Comparison of ENCODE assay signal across 8 cellular contexts in the genomic region with DNA sequence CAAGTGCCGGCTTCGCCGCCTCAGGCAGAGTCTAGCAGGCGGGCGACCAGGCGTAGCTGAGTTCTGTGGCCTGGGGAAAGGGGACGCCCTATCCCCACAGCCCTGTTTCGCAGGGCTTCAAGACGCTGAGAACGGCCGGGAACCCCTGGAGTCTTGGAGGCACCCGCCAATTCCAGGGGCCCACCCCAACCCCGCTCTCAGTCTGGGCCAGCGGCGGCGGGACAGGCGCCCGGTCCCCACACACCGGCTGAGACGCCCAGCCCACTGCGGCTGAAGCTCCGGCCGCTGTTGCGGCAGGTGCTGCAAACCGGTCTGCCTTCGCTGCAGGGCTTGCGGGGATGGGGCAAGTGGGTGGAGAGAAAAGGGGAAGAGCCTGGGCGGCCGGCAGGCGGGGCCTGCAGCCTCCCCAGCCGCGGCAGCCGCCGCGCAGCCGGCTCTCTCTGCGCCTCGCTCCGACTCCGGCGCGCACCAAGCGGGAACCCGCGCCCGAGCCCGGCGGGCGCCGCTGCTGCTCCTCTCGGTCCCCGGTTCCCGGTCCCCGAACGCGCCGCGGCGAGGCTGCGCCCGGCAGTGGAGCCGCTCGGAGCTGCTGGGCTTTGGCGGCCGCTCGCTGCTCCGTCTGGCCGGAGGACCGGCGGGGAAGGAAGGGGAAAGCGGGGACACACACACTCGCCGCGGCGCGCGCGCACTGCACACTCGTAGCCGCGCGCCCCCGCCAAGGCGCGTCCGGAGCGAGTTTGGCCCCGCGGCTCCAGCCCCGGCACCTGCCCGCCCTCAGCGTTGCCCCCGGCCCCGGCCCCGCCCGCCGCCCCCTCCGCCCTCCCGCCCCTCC. TPM values are rescaled to one million over a fixed set of nuclear protein-coding genes. Genes with fewer than 3 reads are reported as not detected.
DNase-seq lines count a peak whose midpoint lies in the region; ATAC-seq, FAIRE-seq and TF ChIP-seq lines count a peak whose summit lies in the region.

A gene with protein sequence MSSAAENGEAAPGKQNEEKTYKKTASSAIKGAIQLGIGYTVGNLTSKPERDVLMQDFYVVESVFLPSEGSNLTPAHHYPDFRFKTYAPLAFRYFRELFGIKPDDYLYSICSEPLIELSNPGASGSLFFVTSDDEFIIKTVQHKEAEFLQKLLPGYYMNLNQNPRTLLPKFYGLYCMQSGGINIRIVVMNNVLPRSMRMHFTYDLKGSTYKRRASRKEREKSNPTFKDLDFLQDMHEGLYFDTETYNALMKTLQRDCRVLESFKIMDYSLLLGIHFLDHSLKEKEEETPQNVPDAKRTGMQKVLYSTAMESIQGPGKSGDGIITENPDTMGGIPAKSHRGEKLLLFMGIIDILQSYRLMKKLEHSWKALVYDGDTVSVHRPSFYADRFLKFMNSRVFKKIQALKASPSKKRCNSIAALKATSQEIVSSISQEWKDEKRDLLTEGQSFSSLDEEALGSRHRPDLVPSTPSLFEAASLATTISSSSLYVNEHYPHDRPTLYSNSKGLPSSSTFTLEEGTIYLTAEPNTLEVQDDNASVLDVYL (plus strand): TSS at position 437 of the 832 bp plus-strand sequence. CDS start 117,375 bp downstream, outside the sequence.

- H3K27ac ChIP-seq in heart right ventricle, result peak within 1 kb of the TSS; percentile 81 to 93 (median 88)

- 0% methylated on average over 65 to 96 of the region's 99 CpGs for WGBS in heart right ventricle, 2 donors

- H3K27me3 ChIP-seq in heart right ventricle, result peaks cover 0 to 51% (median 14%) of the 10 kb centered on the region in 7 donors

- peaks cover 10% of the 10 kb centered on the region for H3K4me1 Mint-ChIP-seq in Calu3 (ENCODE audit: low read depth, unreplicated experiment)
- H3K4me1 Mint-ChIP-seq in osteocyte (ENCODE audit: unreplicated experiment), result peaks cover 10% of the 10 kb centered on the region

- no peaks in the 10 kb centered on the region for H3K9me3 ChIP-seq in heart right ventricle

- no TSS peak for BruUV-seq in Calu3 (replicated peaks; lab: Mats Ljungman, UMichigan)

- peaks cover 0 to 33% (median 8%) of the 10 kb centered on the region in 9 donors for H3K4me1 ChIP-seq in heart right ventricle

- H3K36me3 Mint-ChIP-seq in Calu3 (ENCODE audit: insufficient read depth, unreplicated experiment) (peaks cover 23% of the 10 kb centered on the region), osteocyte (ENCODE audit: unreplicated experiment) (no peaks in the 10 kb centered on the region)
- H3K36me3 Mint-ChIP-seq in activated naive CD4-positive, alpha-beta T cell treated with anti-CD3 and anti-CD28 coated beads, Interleukin-2, amount 50 U/mL, for 72 hours, result peaks cover 0 to 5% of the 10 kb centered on the region in 2 donors

- peak; percentile 83 for FAIRE-seq in GM19239 (lab: Jason Lieb, UNC)

- peak; percentile 63 for ATAC-seq in HG03378 (IDR thresholded peaks at IDR 0.05; ENCODE audit: unreplicated experiment)
- peak; percentile 70 to 95 for ATAC-seq in activated naive CD4-positive, alpha-beta T cell treated with anti-CD3 and anti-CD28 coated beads, Interleukin-2, amount 50 U/mL, for 72 hours
- peak; percentile 82 to 92 (median 86) for ATAC-seq in heart right ventricle

- peak within 1 kb of the TSS; percentile 29 to 79 (median 64) for H3K4me3 ChIP-seq in heart right ventricle

- H3K9me3 Mint-ChIP-seq in Calu3 (ENCODE audit: low read depth, unreplicated experiment), result no peaks in the 10 kb centered on the region
- H3K9me3 Mint-ChIP-seq in activated naive CD4-positive, alpha-beta T cell treated with anti-CD3 and anti-CD28 coated beads, Interleukin-2, amount 50 U/mL, for 72 hours, result no peaks in the 10 kb centered on the region
- no peaks in the 10 kb centered on the region for H3K9me3 Mint-ChIP-seq in osteocyte (ENCODE audit: unreplicated experiment)

- CTCF ChIA-PET in Calu3 (lab: Charles Lee), result interaction anchor here (1.2 kb wide), 1 partner anchor 35 kb away, joined by 4 read pairs; no protein-coding TSS in a partner anchor

- no peaks in the 10 kb centered on the region for H3K36me3 ChIP-seq in heart right ventricle

- H3K27ac Mint-ChIP-seq in Calu3 (ENCODE audit: unreplicated experiment), result no peak within 1 kb of the TSS
- no peak within 1 kb of the TSS for H3K27ac Mint-ChIP-seq in activated naive CD4-positive, alpha-beta T cell treated with anti-CD3 and anti-CD28 coated beads, Interleukin-2, amount 50 U/mL, for 72 hours
- H3K27ac Mint-ChIP-seq in osteocyte (ENCODE audit: unreplicated experiment), result no peak within 1 kb of the TSS

- intact Hi-C loops in Calu3 (cut with micrococcal nuclease; ENCODE audit: unreplicated experiment) (loop anchor here (5.0 kb wide), 2 partner anchors 37 to 72 kb away; no protein-coding TSS in a partner anchor), heart right ventricle (cut with DNase I) (loop anchor here (2.0 to 10.0 kb wide), 16 partner anchors 70 to 300 kb away; a partner anchor contains a TSS)

- H3K27me3 Mint-ChIP-seq in Calu3 (ENCODE audit: unreplicated experiment) (peaks cover 36% of the 10 kb centered on the region), osteocyte (ENCODE audit: unreplicated experiment) (peaks cover 65% of the 10 kb centered on the region)

- DNase-seq in Calu3 (peak; percentile 76), GM19239 (ENCODE audit: insufficient read length, low spot score) (peak; percentile 80), NCI-H748 treated with DMSO at 0.1 percent for 48 hours (lab: John Stamatoyannopoulos, UW) (peak; percentile 41), heart right ventricle (peak; percentile 66 to 76), osteocyte (ENCODE audit: extremely low spot score, unreplicated experiment) (no peak), activated gamma-delta T cell treated with Interleukin-2 at 50 U/mL for 16 hours (no peak)
- DNase-seq in activated naive CD4-positive, alpha-beta T cell treated with anti-CD3 and anti-CD28 coated beads, Interleukin-2, amount 50 U/mL, for 72 hours (ENCODE audit: low spot score in 2 of 2), result peak in 1 of 2 donors; percentile 66

- H3K4me3 Mint-ChIP-seq in Calu3 (ENCODE audit: low read depth, unreplicated experiment) (peak within 1 kb of the TSS; percentile 98), osteocyte (ENCODE audit: unreplicated experiment) (peak within 1 kb of the TSS; percentile 79)

- TF ChIP-seq CTCF in Calu3 (IDR thresholded peaks at IDR 0.05; ENCODE audit: unreplicated experiment) (no peak), heart right ventricle (IDR thresholded peaks at IDR 0.05) (peak in 3 of 9 donors; percentile 7 to 36 (median 13)), osteocyte (IDR thresholded peaks at IDR 0.05) (no peak)

RNA-seq across cellular contexts. Expression of the gene that starts here (rescaled TPM):
- total RNA-seq in Calu3 (2022), result 8.6 and 9.0 TPM in 2 replicates
- 1 to 10 TPM in 1 of 2 donors, under 1 TPM in 1; 0.55 to 2.1 TPM for total RNA-seq in activated naive CD4-positive, alpha-beta T cell treated with anti-CD3 and anti-CD28 coated beads, Interleukin-2, amount 50 U/mL, for 72 hours
- total RNA-seq in heart right ventricle, result 10 to 100 TPM; 32.2 to 90.8 (median 49.7) TPM
- polyA plus RNA-seq in heart right ventricle, result 10 to 100 TPM in 1 of 2 donors, 1 to 10 TPM in 1; 5.6 to 23.3 TPM
- not detected in 2 replicates for total RNA-seq in osteocyte

Comparison
In these comparisons a context has a peak if more than half of its experiments do, and no peak if none do; other contexts are left out.
1. DNase-seq: peak in Calu3 (single experiment), GM19239 (single experiment), NCI-H748 treated with DMSO at 0.1 percent for 48 hours (single experiment) and heart right ventricle (2 of 2); none in osteocyte (single experiment) and activated gamma-delta T cell treated with Interleukin-2 at 50 U/mL for 16 hours (single experiment).
2. Peak in every context shown above with its lines, with median percentiles within 50 percentile points of each other: ATAC-seq.